In genomic region chr12:6537580-6538419, GRCh38 we compare ENCODE assay signal across 8 cellular contexts. TPM values are rescaled to one million over a fixed set of nuclear protein-coding genes. Genes with fewer than 3 reads are reported as not detected.
A peak's percentile ranks its signal among the peaks of the same experiment; 100 is the strongest.
DNase-seq lines count a peak whose midpoint lies in the region; FAIRE-seq and TF ChIP-seq lines count a peak whose summit lies in the region.
"Not testable (repeated sequence)": the region's sequence is repeated elsewhere in the genome, so short reads cannot be mapped to it uniquely, and the experiment has no call there.

No MANE protein-coding gene starts in this region.

- peaks cover 67% of the 10 kb centered on the region for H3K36me3 ChIP-seq in mesodermal cell (ENCODE audit: control insufficient read depth, insufficient read depth, low read length)

- FAIRE-seq in GM19239 (lab: Jason Lieb, UNC): peak; percentile 47

- not testable (repeated sequence) for H3K4me3 ChIP-seq in mesodermal cell (ENCODE audit: extremely low read depth, insufficient read depth, low read length, poor library complexity, severe bottlenecking)

- peak; percentile 74 for TF ChIP-seq CTCF in AG09319 (IDR thresholded peaks at IDR 0.05; ENCODE audit: low read depth, low read length)

- 75 to 80% methylated on average over 7 to 13 of the region's 17 CpGs for WGBS in mesodermal cell (ENCODE audit: insufficient coverage in 2 of 2), 2 experiments

- not testable (repeated sequence) for DNase-seq in AG09319 (ENCODE audit: extremely low read depth, low read depth)
- peak; percentile 50 for DNase-seq in GM19239 (ENCODE audit: insufficient read length, low spot score)
- DNase-seq in NCI-H2107 (lab: John Stamatoyannopoulos, UW): peak; percentile 71
- DNase-seq in SW480 (ENCODE audit: low spot score): peak; percentile 87
- peak; percentile 95 for DNase-seq in activated effector memory CD4-positive, alpha-beta T cell treated with anti-CD3 and anti-CD28 coated beads, Interleukin-2, amount 50 U/mL, for 16 hours
- peak; percentile 86 to 92 for DNase-seq in erythroblast (lab: John Stamatoyannopoulos, UW)
- peak; percentile 77 to 78 for DNase-seq in stimulated activated CD4-positive, alpha-beta T cell treated with anti-CD3 and anti-CD28 coated beads, Interleukin-4, amount 100 ng/mL, for 4 hours

- H3K4me1 ChIP-seq in mesodermal cell (ENCODE audit: control insufficient read depth, insufficient read depth, low read length, poor library complexity, severe bottlenecking): peaks cover 45% of the 10 kb centered on the region

- H3K9me3 ChIP-seq in mesodermal cell (ENCODE audit: control insufficient read depth, low read length): not testable (repeated sequence)

- not testable (repeated sequence) for TF ChIP-seq POLR2A in erythroblast (IDR thresholded peaks at IDR 0.05; ENCODE audit: low read length)

- peak overlapping the region; percentile 36 for H3K27ac ChIP-seq in mesodermal cell (ENCODE audit: low read depth, low read length, severe bottlenecking)

RNA-seq across cellular contexts. Expression of gene GAPDH, which starts 3.5 kb away (rescaled TPM):
- polyA plus RNA-seq in mesodermal cell (2013, experiment 1 of 2): 4,059 TPM
- 3,444 TPM for polyA plus RNA-seq in mesodermal cell (2013, experiment 2 of 2)

RNA-seq across cellular contexts. Expression of gene IFFO1, which starts 18.0 kb away (rescaled TPM):
- 17.7 TPM for polyA plus RNA-seq in mesodermal cell (2013, experiment 1 of 2)
- 14.3 TPM for polyA plus RNA-seq in mesodermal cell (2013, experiment 2 of 2)

RNA-seq across cellular contexts. Expression of gene NOP2, which starts 30.3 kb away (rescaled TPM):
- polyA plus RNA-seq in mesodermal cell (2013, experiment 1 of 2): 34.8 TPM
- 34.5 TPM for polyA plus RNA-seq in mesodermal cell (2013, experiment 2 of 2)

RNA-seq across cellular contexts. Expression of gene NCAPD2, which starts 43.9 kb away (rescaled TPM):
- 98.3 TPM for polyA plus RNA-seq in mesodermal cell (2013, experiment 1 of 2)
- polyA plus RNA-seq in mesodermal cell (2013, experiment 2 of 2): 88.4 TPM

RNA-seq across cellular contexts. Expression of gene MRPL51, which starts 44.7 kb away (rescaled TPM):
- 259 TPM for polyA plus RNA-seq in mesodermal cell (2013, experiment 1 of 2)
- 255 TPM for polyA plus RNA-seq in mesodermal cell (2013, experiment 2 of 2)
